Comparison of ENCODE assay signal across 28 cellular contexts in genomic region chr17:47961406-47961805, GRCh38. TPM values are rescaled to one million over a fixed set of nuclear protein-coding genes. Genes with fewer than 3 reads are reported as not detected.
"Had no signal": no experiment of that assay in that cellular context is flagged by ENCODE, and none has a peak within 500 bp of the region (broad histone marks: within the 10 kb centered on the region; RNA-seq: fewer than 3 reads in every experiment).

No MANE protein-coding gene starts in this region.

- H3K36me3 ChIP-seq: gastrocnemius medialis, heart right ventricle, neural progenitor cell, prostate gland, spleen had no signal

- H3K4me1 Mint-ChIP-seq: neural progenitor cell had no signal

- H3K79me2 ChIP-seq: parathyroid adenoma had no signal

- DNase-seq: effector CD4-positive, alpha-beta T cell; gastrocnemius medialis; heart right ventricle; islet precursor cell; mammary epithelial cell; naive thymus-derived CD8-positive, alpha-beta T cell; nucleus accumbens; retina; spleen; stimulated activated CD4-positive, alpha-beta T cell treated with anti-CD3 and anti-CD28 coated beads, Interleukin-15, amount 100 ng/mL, for 24 hours; stimulated activated CD4-positive, alpha-beta T cell treated with anti-CD3 and anti-CD28 coated beads, Interleukin-1b, Interleukin-23, amount 100 ng/mL, for 48 hours; stimulated activated CD4-positive, alpha-beta T cell treated with anti-CD3 and anti-CD28 coated beads, Interleukin-4, amount 100 ng/mL, for 4 hours; stimulated activated naive CD4-positive, alpha-beta T cell had no signal

- FAIRE-seq: urothelium cell line had no signal

- H3K4me3 Mint-ChIP-seq: naive thymus-derived CD8-positive, alpha-beta T cell; neural progenitor cell had no signal

- H3K9ac ChIP-seq: neural progenitor cell, parathyroid adenoma had no signal

- H2AFZ ChIP-seq: neural progenitor cell, parathyroid adenoma had no signal

- H3K27ac Mint-ChIP-seq: naive thymus-derived CD8-positive, alpha-beta T cell; neural progenitor cell; type B pancreatic cell had no signal

- H3K27ac ChIP-seq: coronary artery, gastrocnemius medialis, heart right ventricle, neural progenitor cell, parathyroid adenoma, prostate gland, spleen had no signal

- H3K4me3 ChIP-seq: coronary artery, gastrocnemius medialis, heart right ventricle, neural progenitor cell, prostate gland, spleen had no signal

- H3K36me3 Mint-ChIP-seq: neural progenitor cell, type B pancreatic cell had no signal

- H3K4me1 ChIP-seq: gastrocnemius medialis, heart right ventricle, prostate gland, spleen had no signal

- ATAC-seq: esophagus mucosa; gastrocnemius medialis; heart right ventricle; left lobe of liver; naive thymus-derived CD8-positive, alpha-beta T cell; sciatic nerve had no signal

- H3K27me3 ChIP-seq: gastrocnemius medialis, heart right ventricle, spleen had no signal

- H3K4me2 ChIP-seq: neural progenitor cell had no signal

- H3K9me3 ChIP-seq: gastrocnemius medialis, prostate gland, spleen had no signal

- H3K9me3 Mint-ChIP-seq: naive thymus-derived CD8-positive, alpha-beta T cell; neural progenitor cell had no signal

- H3K27me3 Mint-ChIP-seq: naive thymus-derived CD8-positive, alpha-beta T cell had no signal

RNA-seq across cellular contexts. Expression of gene PRR15L, which starts 3.7 kb away (rescaled TPM):
- total RNA-seq: cerebellum; dermis microvascular lymphatic vessel endothelial cell; fibroblast of villous mesenchyme; heart right ventricle; mesenteric fat pad; mononuclear cell; naive thymus-derived CD8-positive, alpha-beta T cell; sciatic nerve; skeletal muscle tissue; spleen had no signal
- polyA plus RNA-seq: heart right ventricle had no signal
